10 cellular contexts compared by ENCODE assay signal in genomic region chr22:35742342-35743100, GRCh38. TPM values are rescaled to one million over a fixed set of nuclear protein-coding genes. Genes with fewer than 3 reads are reported as not detected.
A peak's percentile ranks its signal among the peaks of the same experiment; 100 is the strongest.
DNase-seq lines count a peak whose midpoint lies in the region; ATAC-seq and TF ChIP-seq lines count a peak whose summit lies in the region.
"Had no signal": no experiment of that assay in that cellular context is flagged by ENCODE, and none has a peak within 500 bp of the region (broad histone marks: within the 10 kb centered on the region; RNA-seq: fewer than 3 reads in every experiment).

No MANE protein-coding gene starts in this region.

- POLR2A ChIA-PET in SK-N-SH (lab: Yijun Ruan, JAX) = no interaction called here

- peaks cover 38% of the 10 kb centered on the region for H3K36me3 Mint-ChIP-seq in GM23338 (ENCODE audit: low read depth)
- H3K36me3 Mint-ChIP-seq: memory B cell had no signal

- H3F3A ChIP-seq in GM23338 (replicated peaks; ENCODE audit: low read depth) (no peaks in the 10 kb centered on the region), SK-N-SH (replicated peaks; ENCODE audit: insufficient read depth) (peaks cover 51% of the 10 kb centered on the region)

- H3K9ac ChIP-seq in SK-N-SH = peak overlapping the region; percentile 50; the same call in 1 of the 2 replicates

- no peak overlapping the region for H2AFZ ChIP-seq in GM23338
- no peak overlapping the region for H2AFZ ChIP-seq in SK-N-SH (ENCODE audit: low read depth)

- peaks cover 23% of the 10 kb centered on the region for H3K4me1 ChIP-seq in GM23338 (ENCODE audit: insufficient read depth)
- H3K4me1 ChIP-seq in SK-N-SH (ENCODE audit: control insufficient read depth in 1 of 2, insufficient read depth in 2 of 2, low read depth in 1 of 2, low read length in 1 of 2) = peaks cover 29 to 49% of the 10 kb centered on the region in 2 experiments

- no peak overlapping the region for H3K4me3 Mint-ChIP-seq in GM23338
- H3K4me3 Mint-ChIP-seq: memory B cell had no signal

- peaks cover 8% of the 10 kb centered on the region for H3K27me3 Mint-ChIP-seq in GM23338 (ENCODE audit: insufficient read depth, low read depth, poor library complexity)

- WGBS in SK-N-SH (ENCODE audit: low lambda C conversion rate) = 17% methylated on average over 9 of the region's 9 CpGs

- H3K27ac Mint-ChIP-seq in GM23338 = peak overlapping the region; percentile 26; the same call in 1 of the 2 replicates
- H3K27ac Mint-ChIP-seq: memory B cell had no signal

- no peaks in the 10 kb centered on the region for H3K9me3 ChIP-seq in SK-N-SH

- TF ChIP-seq CTCF in GM23338 (conservative IDR thresholded peaks at IDR 0.05; ENCODE audit: low read depth in 2 of 2) (no peak), SK-N-SH (IDR thresholded peaks at IDR 0.05) (no peak), fibroblast of pulmonary artery (IDR thresholded peaks at IDR 0.05; ENCODE audit: low read length, missing control alignments) (no peak)

- H3K36me3 ChIP-seq in GM23338 (ENCODE audit: insufficient read depth) = no peaks in the 10 kb centered on the region
- peaks cover 59 to 66% of the 10 kb centered on the region in 2 experiments for H3K36me3 ChIP-seq in SK-N-SH (replicated peaks in 1 of 2; ENCODE audit: control insufficient read depth in 1 of 2, insufficient read depth in 2 of 2, low read length in 1 of 2)

- H3K27ac ChIP-seq in GM23338 (ENCODE audit: low read depth) = 0 out of 2 replicates have a peak overlapping the region, but pooled peaks have one; percentile 14
- H3K27ac ChIP-seq in SK-N-SH (ENCODE audit: low read depth in 2 of 2, low read length in 1 of 2) = peak overlapping the region; percentile 69 to 86

- DNase-seq in GM23338 (ENCODE audit: low spot score) (no peak), SK-N-SH (no peak), fibroblast of pulmonary artery (ENCODE audit: low read depth) (peak; percentile 68), pulmonary artery endothelial cell (ENCODE audit: low read depth, low spot score) (peak; percentile 58), DMS 273 treated with DMSO at 0.1 percent for 48 hours (lab: John Stamatoyannopoulos, UW) (no peak), mucosa of gallbladder (ENCODE audit: low spot score) (no peak), NCI-H1694 (lab: John Stamatoyannopoulos, UW) (no peak)

- ATAC-seq in GM23338 = no peak
- ATAC-seq in HG02970 (IDR thresholded peaks at IDR 0.05; ENCODE audit: low FRiP score, unreplicated experiment) = no peak

- CTCF ChIA-PET in SK-N-SH (lab: Yijun Ruan, JAX) = interaction anchor here (1.0 to 2.0 kb wide), 4 partner anchors 9 to 189 kb away, joined by 3 to 6 read pairs (median 4); no protein-coding TSS in a partner anchor

- no peaks in the 10 kb centered on the region for H3K27me3 ChIP-seq in GM23338 (ENCODE audit: insufficient read depth)
- no peaks in the 10 kb centered on the region for H3K27me3 ChIP-seq in SK-N-SH (ENCODE audit: insufficient read depth)

- 0 out of 2 replicates have a peak, but pooled peaks cover 4% of the 10 kb centered on the region for H4K20me1 ChIP-seq in GM23338 (replicated peaks; ENCODE audit: insufficient read depth)
- H4K20me1 ChIP-seq in SK-N-SH (ENCODE audit: insufficient read depth) = peaks cover 6% of the 10 kb centered on the region; the same call in 1 of the 2 replicates

- H3K9me2 ChIP-seq in GM23338 (ENCODE audit: insufficient read depth) = no peaks in the 10 kb centered on the region
- no peaks in the 10 kb centered on the region for H3K9me2 ChIP-seq in SK-N-SH

- H3K9me3 Mint-ChIP-seq in GM23338 = no peaks in the 10 kb centered on the region; the same call in 2 of the 3 replicates
- H3K9me3 Mint-ChIP-seq: memory B cell had no signal

- no peak overlapping the region for H3K4me3 ChIP-seq in GM23338
- no peak overlapping the region for H3K4me3 ChIP-seq in SK-N-SH (ENCODE audit: low read depth in 2 of 2, low read length in 1 of 2)
- H3K4me3 ChIP-seq in fibroblast of pulmonary artery (replicated peaks; ENCODE audit: low read depth, low read length) = no peak overlapping the region

- no peak for TF ChIP-seq RAD21 in SK-N-SH (IDR thresholded peaks at IDR 0.05; ENCODE audit: low read length)

- H3K4me2 ChIP-seq in GM23338 (no peak overlapping the region), SK-N-SH (peak overlapping the region; percentile 62; the same call in 1 of the 2 replicates)

- TF ChIP-seq EP300 in SK-N-SH (IDR thresholded peaks at IDR 0.05; ENCODE audit: borderline replicate concordance in 1 of 2, low read depth in 1 of 2, low read length in 1 of 2) = peak in 1 of 2 experiments; percentile 28; a peak in 1 of 4 replicates

- peaks cover 52% of the 10 kb centered on the region for H3K4me1 Mint-ChIP-seq in GM23338

- H3K79me2 ChIP-seq in GM23338 (replicated peaks; ENCODE audit: insufficient read depth) (0 out of 2 replicates have a peak, but pooled peaks cover 3% of the 10 kb centered on the region), SK-N-SH (ENCODE audit: insufficient read depth) (peaks cover 23% of the 10 kb centered on the region; the same call in 1 of the 2 replicates)

TF ChIP-seq in GM23338, 12 proteins besides CTCF, POLR2A, EP300 and RAD21 (continues in another document):
- TF ChIP-seq NANOG (IDR thresholded peaks at IDR 0.05; ENCODE audit: borderline replicate concordance) (no peak), STAT1 (IDR thresholded peaks at IDR 0.05; ENCODE audit: unreplicated experiment) (no peak), EZH2 (IDR thresholded peaks at IDR 0.05; ENCODE audit: low read depth, unreplicated experiment) (no peak), ZNF114 (CRISPR knock-in tag; IDR thresholded peaks at IDR 0.05) (no peak), JUNB (IDR thresholded peaks at IDR 0.05; ENCODE audit: unreplicated experiment) (no peak)
- TF ChIP-seq, protein P1, sequence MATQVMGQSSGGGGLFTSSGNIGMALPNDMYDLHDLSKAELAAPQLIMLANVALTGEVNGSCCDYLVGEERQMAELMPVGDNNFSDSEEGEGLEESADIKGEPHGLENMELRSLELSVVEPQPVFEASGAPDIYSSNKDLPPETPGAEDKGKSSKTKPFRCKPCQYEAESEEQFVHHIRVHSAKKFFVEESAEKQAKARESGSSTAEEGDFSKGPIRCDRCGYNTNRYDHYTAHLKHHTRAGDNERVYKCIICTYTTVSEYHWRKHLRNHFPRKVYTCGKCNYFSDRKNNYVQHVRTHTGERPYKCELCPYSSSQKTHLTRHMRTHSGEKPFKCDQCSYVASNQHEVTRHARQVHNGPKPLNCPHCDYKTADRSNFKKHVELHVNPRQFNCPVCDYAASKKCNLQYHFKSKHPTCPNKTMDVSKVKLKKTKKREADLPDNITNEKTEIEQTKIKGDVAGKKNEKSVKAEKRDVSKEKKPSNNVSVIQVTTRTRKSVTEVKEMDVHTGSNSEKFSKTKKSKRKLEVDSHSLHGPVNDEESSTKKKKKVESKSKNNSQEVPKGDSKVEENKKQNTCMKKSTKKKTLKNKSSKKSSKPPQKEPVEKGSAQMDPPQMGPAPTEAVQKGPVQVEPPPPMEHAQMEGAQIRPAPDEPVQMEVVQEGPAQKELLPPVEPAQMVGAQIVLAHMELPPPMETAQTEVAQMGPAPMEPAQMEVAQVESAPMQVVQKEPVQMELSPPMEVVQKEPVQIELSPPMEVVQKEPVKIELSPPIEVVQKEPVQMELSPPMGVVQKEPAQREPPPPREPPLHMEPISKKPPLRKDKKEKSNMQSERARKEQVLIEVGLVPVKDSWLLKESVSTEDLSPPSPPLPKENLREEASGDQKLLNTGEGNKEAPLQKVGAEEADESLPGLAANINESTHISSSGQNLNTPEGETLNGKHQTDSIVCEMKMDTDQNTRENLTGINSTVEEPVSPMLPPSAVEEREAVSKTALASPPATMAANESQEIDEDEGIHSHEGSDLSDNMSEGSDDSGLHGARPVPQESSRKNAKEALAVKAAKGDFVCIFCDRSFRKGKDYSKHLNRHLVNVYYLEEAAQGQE (IDR thresholded peaks at IDR 0.05; ENCODE audit: unreplicated experiment) = no peak

TF ChIP-seq in SK-N-SH, 30 proteins besides CTCF, POLR2A, EP300 and RAD21 (continues in another document):
- TF ChIP-seq USF2 (IDR thresholded peaks at IDR 0.05; ENCODE audit: borderline replicate concordance, low read depth, low read length) = no peak
- TF ChIP-seq RCOR1 (IDR thresholded peaks at IDR 0.05; ENCODE audit: low read length) = peak; percentile 38; the same call in 1 of the 2 replicates
- TF ChIP-seq MXI1 (IDR thresholded peaks at IDR 0.05; ENCODE audit: low read depth, low read length) = 0 out of 2 replicates have a peak, but pooled peaks have one; percentile 37
- TF ChIP-seq GATA2 (CRISPR knock-in tag; IDR thresholded peaks at IDR 0.05) = peak; percentile 75
- peak; percentile 28; the same call in 1 of the 2 replicates for TF ChIP-seq NFIC (IDR thresholded peaks at IDR 0.05; ENCODE audit: borderline replicate concordance)
- no peak for TF ChIP-seq ELF1 (IDR thresholded peaks at IDR 0.05)
- TF ChIP-seq TEAD4 (IDR thresholded peaks at IDR 0.05; ENCODE audit: borderline replicate concordance, insufficient read depth) = no peak
- TF ChIP-seq MAX (IDR thresholded peaks at IDR 0.05; ENCODE audit: low read depth) = peak; percentile 55
- TF ChIP-seq, protein P2, sequence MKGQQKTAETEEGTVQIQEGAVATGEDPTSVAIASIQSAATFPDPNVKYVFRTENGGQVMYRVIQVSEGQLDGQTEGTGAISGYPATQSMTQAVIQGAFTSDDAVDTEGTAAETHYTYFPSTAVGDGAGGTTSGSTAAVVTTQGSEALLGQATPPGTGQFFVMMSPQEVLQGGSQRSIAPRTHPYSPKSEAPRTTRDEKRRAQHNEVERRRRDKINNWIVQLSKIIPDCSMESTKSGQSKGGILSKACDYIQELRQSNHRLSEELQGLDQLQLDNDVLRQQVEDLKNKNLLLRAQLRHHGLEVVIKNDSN (IDR thresholded peaks at IDR 0.05; ENCODE audit: borderline replicate concordance, low read depth) = no peak
- TF ChIP-seq SIN3A (IDR thresholded peaks at IDR 0.05; ENCODE audit: borderline replicate concordance, low read depth, low read length) = no peak
- no peak for TF ChIP-seq YY1 (IDR thresholded peaks at IDR 0.05; ENCODE audit: low read depth)

RNA-seq across cellular contexts. Expression of gene APOL5, which starts 24.8 kb away (rescaled TPM):
- not detected in 2 replicates for total RNA-seq in GM23338 (2014; rRNA removed; shearing (Covaris generic))
- polyA plus RNA-seq in GM23338 (2016; fragmentation: Nextera tagmentation; extraction: Ambion mirVana) (not detected in 2 replicates), SK-N-SH (2012; rRNA removed) (not detected in 2 replicates)
- polyA plus RNA-seq in SK-N-SH (2012; cell fraction: cytosol; rRNA removed) = not detected in 2 replicates
- polyA plus RNA-seq in SK-N-SH (2012; cell fraction: nucleus; rRNA removed) = not detected in 2 replicates
- total RNA-seq in pulmonary artery endothelial cell (not detected in 2 replicates), mucosa of gallbladder (not detected)
- total RNA-seq: T-helper 2 cell treated with Interferon-gamma antibody and Interleukin-4, amounts not matched to agents 100 ng/mL and 5 ng/mL, for 36 hours had no signal

Comparison
In these comparisons a context has a peak if more than half of its experiments do, and no peak if none do; other contexts are left out.
1. DNase-seq: peak in fibroblast of pulmonary artery (single experiment) and pulmonary artery endothelial cell (single experiment); none in GM23338 (single experiment), SK-N-SH (single experiment), DMS 273 treated with DMSO at 0.1 percent for 48 hours (single experiment), mucosa of gallbladder (single experiment) and NCI-H1694 (single experiment).